Comparison of ENCODE assay signal across 16 cellular contexts in genomic region chr19:13020002-13020414, GRCh38. TPM values are rescaled to one million over a fixed set of nuclear protein-coding genes. Genes with fewer than 3 reads are reported as not detected.
DNase-seq lines count a peak whose midpoint lies in the region; ATAC-seq and TF ChIP-seq lines count a peak whose summit lies in the region.
"Had no signal": no experiment of that assay in that cellular context is flagged by ENCODE, and none has a peak within 500 bp of the region (broad histone marks: within the 10 kb centered on the region; RNA-seq: fewer than 3 reads in every experiment).

No MANE protein-coding gene starts in this region.

- H3K4me2 ChIP-seq in H9 (ENCODE audit: insufficient read depth, insufficient read length, low read length): peak overlapping the region; percentile 29

- WGBS in H9 (ENCODE audit: extremely low coverage, insufficient read length, low lambda C conversion rate): no CpG with 5 or more reads among the region's 7 CpGs
- 37% methylated on average over 7 of the region's 7 CpGs for WGBS in suprapubic skin

- H4K5ac ChIP-seq in H9 (ENCODE audit: insufficient read length, low read depth, low read length): no peak overlapping the region

- no peak overlapping the region for H3K4ac ChIP-seq in H9 (ENCODE audit: low read depth, low read length)

- H3K27me3 Mint-ChIP-seq in H9 (ENCODE audit: low read depth): peaks cover 100% of the 10 kb centered on the region

- H3K4me3 ChIP-seq in suprapubic skin: no peak overlapping the region

- H3K27ac Mint-ChIP-seq in H9: peak overlapping the region in 1 of 3 experiments; percentile 8; a peak in 1 of 7 replicates
- H3K27ac Mint-ChIP-seq: activated CD8-positive, alpha-beta T cell treated with anti-CD3 and anti-CD28 coated beads for 36 hours; T-helper 17 cell had no signal

- no peak for TF ChIP-seq CTCF in H9 (conservative IDR thresholded peaks at IDR 0.05)
- no peak for TF ChIP-seq CTCF in suprapubic skin (IDR thresholded peaks at IDR 0.05)

- H3T11ph ChIP-seq in H9 (ENCODE audit: low read length): no peak overlapping the region

- no peaks in the 10 kb centered on the region for H3K36me3 ChIP-seq in suprapubic skin

- H3K27me3 ChIP-seq in H9 (ENCODE audit: insufficient read depth, low read length) (peaks cover 81% of the 10 kb centered on the region), layer of hippocampus (ENCODE audit: control insufficient read depth, insufficient read depth, low read length) (no peaks in the 10 kb centered on the region), suprapubic skin (no peaks in the 10 kb centered on the region)
- H3K27me3 ChIP-seq: foreskin keratinocyte had no signal

- H3K4me3 Mint-ChIP-seq in H9: peak overlapping the region in 1 of 2 experiments; percentile 36; a peak in 3 of 5 replicates
- H3K4me3 Mint-ChIP-seq: activated CD8-positive, alpha-beta T cell treated with anti-CD3 and anti-CD28 coated beads for 36 hours; T-helper 17 cell had no signal

- no peak overlapping the region for H4K8ac ChIP-seq in H9 (replicated peaks; ENCODE audit: insufficient read length, low read depth, low read length)

- H3K4me1 ChIP-seq in H9 (ENCODE audit: insufficient read depth, low read length): peaks cover 8% of the 10 kb centered on the region
- H3K4me1 ChIP-seq in suprapubic skin: peaks cover 99% of the 10 kb centered on the region

- peaks cover 2% of the 10 kb centered on the region for H4K20me1 ChIP-seq in H9 (ENCODE audit: control insufficient read depth, insufficient read depth, insufficient read length)

- no peak overlapping the region for H3K23ac ChIP-seq in H9 (ENCODE audit: insufficient read length, low read depth, low read length)

- H2BK12ac ChIP-seq in H9 (ENCODE audit: insufficient read length, low read depth, low read length): no peak overlapping the region

- H3K36me3 Mint-ChIP-seq in H9 (ENCODE audit: insufficient read depth in 1 of 3, low read depth in 3 of 3): no peaks in the 10 kb centered on the region

- no peaks in the 10 kb centered on the region for H3K79me1 ChIP-seq in H9 (ENCODE audit: insufficient read depth, low read depth, low read length, poor library complexity, severe bottlenecking)

- H2BK15ac ChIP-seq in H9 (ENCODE audit: low read depth, low read length): no peak overlapping the region

- H3K9me3 Mint-ChIP-seq in H9: peaks cover 3 to 10% of the 10 kb centered on the region in 2 experiments; a peak in 2 of 5 replicates
- H3K9me3 Mint-ChIP-seq: activated CD8-positive, alpha-beta T cell treated with anti-CD3 and anti-CD28 coated beads for 36 hours had no signal

- no peak overlapping the region for H4K91ac ChIP-seq in H9 (ENCODE audit: insufficient read length, low read depth, low read length)

- no peak overlapping the region for H2BK20ac ChIP-seq in H9 (ENCODE audit: low read depth, low read length, poor library complexity, severe bottlenecking)

- TF ChIP-seq POLR2A in suprapubic skin (IDR thresholded peaks at IDR 0.05): no peak

- TF ChIP-seq EP300 in suprapubic skin (IDR thresholded peaks at IDR 0.05): no peak

- H3K27ac ChIP-seq in H9 (ENCODE audit: insufficient read length, low read depth, low read length) (no peak overlapping the region), layer of hippocampus (ENCODE audit: low read depth, low read length) (peak overlapping the region; percentile 100), suprapubic skin (peak overlapping the region; percentile 97)
- H3K27ac ChIP-seq: foreskin keratinocyte had no signal

- no peak overlapping the region for H2BK5ac ChIP-seq in H9 (ENCODE audit: insufficient read length, low read length)

- no peaks in the 10 kb centered on the region for H3K79me2 ChIP-seq in H9 (ENCODE audit: insufficient read depth, low read length)

- ATAC-seq in GM21529 (IDR thresholded peaks at IDR 0.05; ENCODE audit: unreplicated experiment) (no peak), GM21423 (IDR thresholded peaks at IDR 0.05; ENCODE audit: unreplicated experiment) (no peak), HG03432 (IDR thresholded peaks at IDR 0.05; ENCODE audit: unreplicated experiment) (no peak)
- ATAC-seq: activated CD8-positive, alpha-beta T cell treated with anti-CD3 and anti-CD28 coated beads for 36 hours; foreskin keratinocyte; left colon; T-helper 17 cell had no signal

- H2AK5ac ChIP-seq in H9 (ENCODE audit: insufficient read length, low read length): no peak overlapping the region

- H3K23me2 ChIP-seq in H9 (ENCODE audit: insufficient read length, low read depth, low read length, poor library complexity, severe bottlenecking): peaks cover 7% of the 10 kb centered on the region

- DNase-seq in H9 (peak; percentile 88), astrocyte of the hippocampus (ENCODE audit: low read depth, low spot score) (peak; percentile 62), suprapubic skin (ENCODE audit: low spot score in 2 of 2) (no peak), SIG-M5 (lab: John Stamatoyannopoulos, UW) (no peak)
- DNase-seq: activated CD8-positive, alpha-beta T cell treated with anti-CD3 and anti-CD28 coated beads for 36 hours; foreskin keratinocyte; left colon; NCI-H2171; stimulated activated CD4-positive, alpha-beta T cell treated with anti-CD3 and anti-CD28 coated beads, Interleukin-4, amount 100 ng/mL, for 1 hour; stimulated activated naive CD4-positive, alpha-beta T cell treated with Interleukin-2 at 50 U/mL for 16 hours; T-helper 17 cell had no signal

- no peak overlapping the region for H3K9ac ChIP-seq in H9 (ENCODE audit: extremely low read depth, insufficient read length, low read length)

- no peak overlapping the region for H3K18ac ChIP-seq in H9 (ENCODE audit: insufficient read length, low read depth, low read length)

- H2AFZ ChIP-seq in H9 (ENCODE audit: low read length): no peak overlapping the region

- peaks cover 50 to 87% of the 10 kb centered on the region in 2 experiments for H3K4me1 Mint-ChIP-seq in H9

- H2BK120ac ChIP-seq in H9 (ENCODE audit: low read depth, low read length, poor library complexity, severe bottlenecking): no peak overlapping the region

- H3K14ac ChIP-seq in H9 (ENCODE audit: insufficient read depth, low read length): no peak overlapping the region

- no peak overlapping the region for H3K56ac ChIP-seq in H9 (ENCODE audit: insufficient read length, low read depth, low read length)

- H3K9me3 ChIP-seq in H9 (ENCODE audit: control insufficient read depth, low read depth, low read length) (no peaks in the 10 kb centered on the region), suprapubic skin (no peaks in the 10 kb centered on the region)

RNA-seq across cellular contexts. Expression of gene NFIX, which starts 24.7 kb away (rescaled TPM):
- total RNA-seq in H9 (2021) (0.20 and 0.31 TPM in 2 replicates), suprapubic skin (100 to 1,000 TPM; 126 to 223 (median 176) TPM)

RNA-seq across cellular contexts. Expression of gene DAND5, which starts 50.6 kb away (rescaled TPM):
- total RNA-seq in H9 (2021): 0.11 and 0.13 TPM in 2 replicates
- not detected for total RNA-seq in suprapubic skin
- total RNA-seq: activated CD8-positive, alpha-beta T cell treated with anti-CD3 and anti-CD28 coated beads for 36 hours; osteocyte; T-helper 17 cell had no signal

Comparison
In these comparisons a context has a peak if more than half of its experiments do, and no peak if none do; other contexts are left out.
1. DNase-seq: peak in H9 (single experiment) and astrocyte of the hippocampus (single experiment); none in suprapubic skin (0 of 2) and SIG-M5 (single experiment).
2. RNA of gene NFIX, which starts 24.7 kb away (total RNA-seq): 126 to 223 TPM in suprapubic skin; 0.20 to 0.31 TPM in H9; every median in the first group is over 10 times any median in the second.